Comparison of ENCODE assay signal across 8 cellular contexts in genomic region chr12:56157201-56158028, GRCh38. TPM values are rescaled to one million over a fixed set of nuclear protein-coding genes. Genes with fewer than 3 reads are reported as not detected.
A peak's percentile ranks its signal among the peaks of the same experiment; 100 is the strongest.
DNase-seq lines count a peak whose midpoint lies in the region; ATAC-seq and TF ChIP-seq lines count a peak whose summit lies in the region.

No MANE protein-coding gene starts in this region.

- H3F3A ChIP-seq in SK-N-SH (replicated peaks; ENCODE audit: insufficient read depth), result peaks cover 41% of the 10 kb centered on the region

- H3K27me3 Mint-ChIP-seq in HFFc6 (ENCODE audit: insufficient read depth), result peaks cover 20% of the 10 kb centered on the region
- H3K27me3 Mint-ChIP-seq in activated naive CD8-positive, alpha-beta T cell treated with anti-CD3 and anti-CD28 coated beads, Interleukin-2, amount 10 ng/mL, durations not matched to agents 7 days and 5 days, result no peaks in the 10 kb centered on the region

- H3K9me2 ChIP-seq in SK-N-SH, result no peaks in the 10 kb centered on the region

- peaks cover 75% of the 10 kb centered on the region for H3K79me2 ChIP-seq in SK-N-SH (ENCODE audit: insufficient read depth)

- POLR2A ChIA-PET in SK-N-SH (lab: Yijun Ruan, JAX), result interaction anchor here (0.6 to 2.5 kb wide), 5 partner anchors 29 to 110 kb away, joined by 3 to 19 read pairs (median 6); partner anchors contain the start of genes ESYT1, SMARCC2 and ZC3H10
- POLR2A ChIA-PET in activated naive CD8-positive, alpha-beta T cell treated with anti-CD3 and anti-CD28 coated beads, Interleukin-2, amount 10 ng/mL, durations not matched to agents 7 days and 5 days (lab: Charles Lee), result interaction anchor here (0.7 to 9.1 kb wide), 12 partner anchors 12 to 184 kb away, joined by 3 to 145 read pairs (median 4); partner anchors contain the start of genes ESYT1, RAB5B, SMARCC2 and ZC3H10

- H3K4me3 ChIP-seq in SK-N-SH (ENCODE audit: low read depth in 2 of 2, low read length in 1 of 2) (peak overlapping the region; percentile 42 to 58), ovary (peak overlapping the region; percentile 97), upper lobe of right lung (peak overlapping the region; percentile 84)

- TF ChIP-seq EP300 in SK-N-SH (IDR thresholded peaks at IDR 0.05; ENCODE audit: borderline replicate concordance in 1 of 2, low read depth in 1 of 2, low read length in 1 of 2), result no peak
- TF ChIP-seq EP300 in ovary (IDR thresholded peaks at IDR 0.05), result no peak

- CTCF ChIA-PET in SK-N-SH (lab: Yijun Ruan, JAX), result interaction anchor here (0.7 to 3.6 kb wide), 6 partner anchors 29 to 48 kb away, joined by 3 to 14 read pairs (median 10); partner anchors contain the start of genes ESYT1, SMARCC2 and ZC3H10

- peak; percentile 54 for DNase-seq in GM04503 (ENCODE audit: low read depth)
- DNase-seq in HFFc6, result peak; percentile 92
- DNase-seq in NCI-H1092 (lab: John Stamatoyannopoulos, UW), result peak; percentile 69
- DNase-seq in SK-N-SH, result peak; percentile 63
- peak; percentile 71 for DNase-seq in activated naive CD8-positive, alpha-beta T cell treated with anti-CD3 and anti-CD28 coated beads, Interleukin-2, amount 10 ng/mL, durations not matched to agents 7 days and 5 days
- DNase-seq in Right ventricle myocardium superior, result peak; percentile 83
- DNase-seq in ovary, result peak; percentile 84 to 92 (median 87)
- peak; percentile 86 for DNase-seq in upper lobe of right lung

- TF ChIP-seq POLR2A in ovary (IDR thresholded peaks at IDR 0.05), result no peak

- H3K9ac ChIP-seq in SK-N-SH, result peak overlapping the region; percentile 59; the same call in 1 of the 2 replicates

- TF ChIP-seq CTCF in HFFc6 (IDR thresholded peaks at IDR 0.05), result peak; percentile 91
- peak; percentile 76 for TF ChIP-seq CTCF in SK-N-SH (IDR thresholded peaks at IDR 0.05)
- TF ChIP-seq CTCF in ovary (IDR thresholded peaks at IDR 0.05), result peak; percentile 44 to 91 (median 88)
- TF ChIP-seq CTCF in upper lobe of right lung (IDR thresholded peaks at IDR 0.05), result peak; percentile 66

- WGBS in SK-N-SH (ENCODE audit: low lambda C conversion rate), result 35% methylated on average over 44 of the region's 45 CpGs
- 2 to 4% (median 3%) methylated on average over 45 of the region's 45 CpGs for WGBS in ovary, 3 donors

- peak overlapping the region; percentile 96 for H3K27ac Mint-ChIP-seq in HFFc6
- peak overlapping the region; percentile 97 for H3K27ac Mint-ChIP-seq in activated naive CD8-positive, alpha-beta T cell treated with anti-CD3 and anti-CD28 coated beads, Interleukin-2, amount 10 ng/mL, durations not matched to agents 7 days and 5 days

- H3K9me3 ChIP-seq in SK-N-SH (no peaks in the 10 kb centered on the region), ovary (no peaks in the 10 kb centered on the region), upper lobe of right lung (no peaks in the 10 kb centered on the region)

- H3K27me3 ChIP-seq in SK-N-SH (ENCODE audit: insufficient read depth), result no peaks in the 10 kb centered on the region
- H3K27me3 ChIP-seq in ovary, result no peaks in the 10 kb centered on the region
- no peaks in the 10 kb centered on the region for H3K27me3 ChIP-seq in upper lobe of right lung

- peaks cover 12% of the 10 kb centered on the region for H3K9me3 Mint-ChIP-seq in HFFc6
- no peaks in the 10 kb centered on the region for H3K9me3 Mint-ChIP-seq in activated naive CD8-positive, alpha-beta T cell treated with anti-CD3 and anti-CD28 coated beads, Interleukin-2, amount 10 ng/mL, durations not matched to agents 7 days and 5 days

- H3K27ac ChIP-seq in SK-N-SH (ENCODE audit: low read depth in 2 of 2, low read length in 1 of 2) (peak overlapping the region; percentile 70 to 89), ovary (peak overlapping the region; percentile 82 to 91), upper lobe of right lung (peak overlapping the region; percentile 96)

- 0 out of 2 replicates have a peak overlapping the region, but pooled peaks have one; percentile 48 for H2AFZ ChIP-seq in SK-N-SH (ENCODE audit: low read depth)

- intact Hi-C loops in Right ventricle myocardium superior (cut with DNase I), result loop anchor here (2.0 to 5.0 kb wide), 2 partner anchors 31 to 40 kb away; partner anchors contain the start of genes RPL41 and ZC3H10
- intact Hi-C loops in ovary (cut with DNase I), result loop anchor here in 2 of 4 donors (2.0 to 5.0 kb wide), 3 partner anchors 31 to 65 kb away; partner anchors contain the start of genes NABP2 (in 1 of the 2) and RNF41 (in 1 of the 2)
- intact Hi-C loops in upper lobe of right lung (cut with DNase I), result no loop called here

- peaks cover 30% of the 10 kb centered on the region for H4K20me1 ChIP-seq in SK-N-SH (ENCODE audit: insufficient read depth)

- H3K4me1 ChIP-seq in SK-N-SH (ENCODE audit: control insufficient read depth in 1 of 2, insufficient read depth in 2 of 2, low read depth in 1 of 2, low read length in 1 of 2), result peaks cover 31 to 43% of the 10 kb centered on the region in 2 experiments; a peak in 3 of 4 replicates
- H3K4me1 ChIP-seq in ovary (ENCODE audit: insufficient read depth), result peaks cover 9% of the 10 kb centered on the region
- H3K4me1 ChIP-seq in upper lobe of right lung, result peaks cover 19% of the 10 kb centered on the region

- peak; percentile 18 for TF ChIP-seq RAD21 in SK-N-SH (IDR thresholded peaks at IDR 0.05; ENCODE audit: low read length)

- peak overlapping the region; percentile 74 for H3K4me2 ChIP-seq in SK-N-SH

- H3K4me3 Mint-ChIP-seq in HFFc6, result peak overlapping the region; percentile 98
- peak overlapping the region; percentile 96 for H3K4me3 Mint-ChIP-seq in activated naive CD8-positive, alpha-beta T cell treated with anti-CD3 and anti-CD28 coated beads, Interleukin-2, amount 10 ng/mL, durations not matched to agents 7 days and 5 days

- ATAC-seq in activated naive CD8-positive, alpha-beta T cell treated with anti-CD3 and anti-CD28 coated beads, Interleukin-2, amount 10 ng/mL, durations not matched to agents 7 days and 5 days (ENCODE audit: low read depth), result peak; percentile 37
- ATAC-seq in Right ventricle myocardium superior (ENCODE audit: poor library complexity) (peak; percentile 50), upper lobe of right lung (peak; percentile 62)

- H3K4me1 Mint-ChIP-seq in HFFc6 (ENCODE audit: low read depth), result peaks cover 54% of the 10 kb centered on the region
- H3K4me1 Mint-ChIP-seq in activated naive CD8-positive, alpha-beta T cell treated with anti-CD3 and anti-CD28 coated beads, Interleukin-2, amount 10 ng/mL, durations not matched to agents 7 days and 5 days, result peaks cover 40% of the 10 kb centered on the region

- peaks cover 36 to 40% of the 10 kb centered on the region in 2 experiments for H3K36me3 ChIP-seq in SK-N-SH (replicated peaks in 1 of 2; ENCODE audit: control insufficient read depth in 1 of 2, insufficient read depth in 2 of 2, low read length in 1 of 2)
- H3K36me3 ChIP-seq in ovary, result no peaks in the 10 kb centered on the region
- H3K36me3 ChIP-seq in upper lobe of right lung, result peaks cover 29% of the 10 kb centered on the region

- H3K36me3 Mint-ChIP-seq in HFFc6 (ENCODE audit: low read depth), result peaks cover 50% of the 10 kb centered on the region
- peaks cover 36% of the 10 kb centered on the region for H3K36me3 Mint-ChIP-seq in activated naive CD8-positive, alpha-beta T cell treated with anti-CD3 and anti-CD28 coated beads, Interleukin-2, amount 10 ng/mL, durations not matched to agents 7 days and 5 days

RNA-seq across cellular contexts. Expression of gene MYL6, which starts 0.7 kb away (rescaled TPM):
- total RNA-seq in HFFc6 (2021; fragmentation: NEBNext Ultra II Directional; extraction: Animal tissue kit (Norgen Biotek cat#: 25700)), result 1,000 to 10,000 TPM; 2,668 to 3,384 (median 3,141) TPM
- polyA plus RNA-seq in SK-N-SH (2012; rRNA removed) (4,697 and 4,711 TPM in 2 replicates), ovary (1,000 to 10,000 TPM; 1,579 to 3,375 TPM)
- 5,071 and 5,786 TPM in 2 replicates for polyA plus RNA-seq in SK-N-SH (2012; cell fraction: cytosol; rRNA removed)
- 2,747 and 3,220 TPM in 2 replicates for polyA plus RNA-seq in SK-N-SH (2012; cell fraction: nucleus; rRNA removed)
- total RNA-seq in activated naive CD8-positive, alpha-beta T cell treated with anti-CD3 and anti-CD28 coated beads, Interleukin-2, amount 10 ng/mL, durations not matched to agents 7 days and 5 days, result 1,000 to 10,000 TPM; 1,083 to 1,169 TPM
- total RNA-seq in Right ventricle myocardium superior (513 TPM), ovary (1,000 to 10,000 TPM in 5 of 7 donors, 100 to 1,000 TPM in 2; 782 to 1,485 (median 1,329) TPM), upper lobe of right lung (1,254 TPM)

RNA-seq across cellular contexts. Expression of gene MYL6B, which starts 5.0 kb away (rescaled TPM):
- total RNA-seq in HFFc6 (2021; fragmentation: NEBNext Ultra II Directional; extraction: Animal tissue kit (Norgen Biotek cat#: 25700)), result 100 to 1,000 TPM in 5 of 6 experiments, 10 to 100 TPM in 1; 84.5 to 119 (median 108) TPM
- polyA plus RNA-seq in SK-N-SH (2012; rRNA removed), result 203 and 234 TPM in 2 replicates
- polyA plus RNA-seq in SK-N-SH (2012; cell fraction: cytosol; rRNA removed), result 217 and 220 TPM in 2 replicates
- polyA plus RNA-seq in SK-N-SH (2012; cell fraction: nucleus; rRNA removed), result 99.3 and 133 TPM in 2 replicates
- 10 to 100 TPM; 46.6 to 47.8 TPM for total RNA-seq in activated naive CD8-positive, alpha-beta T cell treated with anti-CD3 and anti-CD28 coated beads, Interleukin-2, amount 10 ng/mL, durations not matched to agents 7 days and 5 days
- total RNA-seq in Right ventricle myocardium superior, result 42.7 TPM
- total RNA-seq in ovary, result 10 to 100 TPM; 65.9 to 99.2 (median 73.4) TPM
- polyA plus RNA-seq in ovary, result 10 to 100 TPM; 32.8 to 77.3 TPM
- 19.5 TPM for total RNA-seq in upper lobe of right lung

RNA-seq across cellular contexts. Expression of gene ESYT1, which starts 29.3 kb away (rescaled TPM):
- 100 to 1,000 TPM; 136 to 174 (median 151) TPM for total RNA-seq in HFFc6 (2021; fragmentation: NEBNext Ultra II Directional; extraction: Animal tissue kit (Norgen Biotek cat#: 25700))
- polyA plus RNA-seq in SK-N-SH (2012; rRNA removed) (132 and 143 TPM in 2 replicates), ovary (100 to 1,000 TPM in 1 of 2 donors, 10 to 100 TPM in 1; 62.3 to 102 TPM)
- 76.6 and 100 TPM in 2 replicates for polyA plus RNA-seq in SK-N-SH (2012; cell fraction: cytosol; rRNA removed)
- polyA plus RNA-seq in SK-N-SH (2012; cell fraction: nucleus; rRNA removed), result 203 and 237 TPM in 2 replicates
- total RNA-seq in activated naive CD8-positive, alpha-beta T cell treated with anti-CD3 and anti-CD28 coated beads, Interleukin-2, amount 10 ng/mL, durations not matched to agents 7 days and 5 days, result 100 to 1,000 TPM; 251 TPM
- total RNA-seq in Right ventricle myocardium superior (27.0 TPM), ovary (100 to 1,000 TPM in 3 of 7 donors, 10 to 100 TPM in 4; 80.3 to 139 (median 97.3) TPM), upper lobe of right lung (101 TPM)

RNA-seq across cellular contexts. Expression of gene SMARCC2, which starts 31.9 kb away (rescaled TPM):
- 10 to 100 TPM; 72.1 to 99.8 (median 87.1) TPM for total RNA-seq in HFFc6 (2021; fragmentation: NEBNext Ultra II Directional; extraction: Animal tissue kit (Norgen Biotek cat#: 25700))
- polyA plus RNA-seq in SK-N-SH (2012; rRNA removed), result 64.3 and 73.0 TPM in 2 replicates
- 41.9 and 47.1 TPM in 2 replicates for polyA plus RNA-seq in SK-N-SH (2012; cell fraction: cytosol; rRNA removed)
- polyA plus RNA-seq in SK-N-SH (2012; cell fraction: nucleus; rRNA removed), result 145 and 203 TPM in 2 replicates
- total RNA-seq in activated naive CD8-positive, alpha-beta T cell treated with anti-CD3 and anti-CD28 coated beads, Interleukin-2, amount 10 ng/mL, durations not matched to agents 7 days and 5 days, result 100 to 1,000 TPM; 162 to 174 TPM
- total RNA-seq in Right ventricle myocardium superior, result 63.4 TPM
- 100 to 1,000 TPM in 5 of 7 donors, 10 to 100 TPM in 2; 57.9 to 172 (median 117) TPM for total RNA-seq in ovary
- 100 to 1,000 TPM in 1 of 2 donors, 10 to 100 TPM in 1; 66.4 to 139 TPM for polyA plus RNA-seq in ovary
- total RNA-seq in upper lobe of right lung, result 117 TPM

RNA-seq across cellular contexts. Expression of gene ZC3H10, which starts 39.3 kb away (rescaled TPM):
- 1 to 10 TPM; 3.3 to 4.7 (median 3.8) TPM for total RNA-seq in HFFc6 (2021; fragmentation: NEBNext Ultra II Directional; extraction: Animal tissue kit (Norgen Biotek cat#: 25700))
- polyA plus RNA-seq in SK-N-SH (2012; rRNA removed) (1.9 and 2.0 TPM in 2 replicates), ovary (1 to 10 TPM; 4.4 to 5.2 TPM)
- polyA plus RNA-seq in SK-N-SH (2012; cell fraction: cytosol; rRNA removed), result 1.1 and 1.3 TPM in 2 replicates
- 4.3 and 4.4 TPM in 2 replicates for polyA plus RNA-seq in SK-N-SH (2012; cell fraction: nucleus; rRNA removed)
- total RNA-seq in activated naive CD8-positive, alpha-beta T cell treated with anti-CD3 and anti-CD28 coated beads, Interleukin-2, amount 10 ng/mL, durations not matched to agents 7 days and 5 days, result 10 to 100 TPM; 10.6 to 12.0 TPM
- total RNA-seq in Right ventricle myocardium superior (5.8 TPM), ovary (10 to 100 TPM in 4 of 7 donors, 1 to 10 TPM in 3; 1.8 to 14.7 (median 10.7) TPM), upper lobe of right lung (8.4 TPM)

Comparison
In these comparisons a context has a peak if more than half of its experiments do, and no peak if none do; other contexts are left out.
1. Peak in every context shown above with its lines: DNase-seq, ATAC-seq, H3K4me3 ChIP-seq and H3K27ac ChIP-seq.